19 cellular contexts compared by ENCODE assay signal in the genomic region with DNA sequence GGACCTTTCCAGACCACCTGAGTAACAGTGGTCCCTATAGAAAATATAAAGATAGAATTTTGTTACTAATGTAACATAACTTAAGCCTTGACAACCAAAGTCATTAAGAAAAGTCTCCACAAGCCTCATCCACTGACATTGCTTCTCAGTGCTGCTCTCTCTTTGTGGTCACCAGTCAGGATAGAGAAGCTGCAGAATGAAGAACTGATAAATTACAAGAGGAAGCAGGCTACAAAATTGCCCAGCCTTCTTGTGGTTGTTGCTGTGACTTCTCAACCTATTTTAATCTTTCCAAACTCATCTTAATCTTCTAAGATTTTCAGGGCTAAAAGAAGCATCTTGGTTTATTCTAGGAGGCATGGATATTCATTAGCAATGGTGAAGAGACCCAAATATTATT.
DNase-seq lines count a peak whose midpoint lies in the region; ATAC-seq and TF ChIP-seq lines count a peak whose summit lies in the region.
"Had no signal": no experiment of that assay in that cellular context is flagged by ENCODE, and none has a peak within 500 bp of the region (broad histone marks: within the 10 kb centered on the region; RNA-seq: fewer than 3 reads in every experiment).

No MANE protein-coding gene starts in this region.

- H3K27me3 ChIP-seq in HL-60 (ENCODE audit: insufficient read depth, poor library complexity, severe bottlenecking) (no peaks in the 10 kb centered on the region), mesenchymal stem cell (ENCODE audit: control insufficient read depth in 1 of 2, insufficient read depth in 1 of 2, low read length in 2 of 2) (no peaks in the 10 kb centered on the region), lower lobe of right lung (ENCODE audit: low read depth) (no peaks in the 10 kb centered on the region)
- H3K27me3 ChIP-seq: Peyer's patch had no signal

- no peak overlapping the region for H2AFZ ChIP-seq in mesenchymal stem cell (ENCODE audit: low read depth, low read length)

- no peaks in the 10 kb centered on the region for H3K9me3 ChIP-seq in mesenchymal stem cell (ENCODE audit: control insufficient read depth, low read length)
- H3K9me3 ChIP-seq in lower lobe of right lung, result no peaks in the 10 kb centered on the region
- H3K9me3 ChIP-seq: Peyer's patch had no signal

- ATAC-seq in lower lobe of right lung (no peak), HG03354 (IDR thresholded peaks at IDR 0.05; ENCODE audit: poor library complexity, severe bottlenecking, unreplicated experiment) (no peak), left ventricle myocardium superior (no peak)

- H3K4ac ChIP-seq in mesenchymal stem cell (ENCODE audit: low read depth in 1 of 2, low read length in 2 of 2), result no peak overlapping the region

- H3K18ac ChIP-seq in mesenchymal stem cell (ENCODE audit: low read depth in 1 of 2, low read length in 2 of 2), result no peak overlapping the region

- no peak overlapping the region for H2BK120ac ChIP-seq in mesenchymal stem cell (ENCODE audit: low read depth, low read length)

- no peak overlapping the region for H2BK5ac ChIP-seq in mesenchymal stem cell (ENCODE audit: low read depth, low read length, poor library complexity, severe bottlenecking)

- intact Hi-C loops in lower lobe of right lung (cut with DNase I) (no loop called here), left ventricle myocardium superior (cut with micrococcal nuclease) (no loop called here)

- no peak overlapping the region for H2BK15ac ChIP-seq in mesenchymal stem cell (ENCODE audit: low read depth, poor library complexity, severe bottlenecking)

- H2AK5ac ChIP-seq in mesenchymal stem cell (ENCODE audit: low read length, severe bottlenecking), result no peak overlapping the region

- H3K4me1 ChIP-seq in mesenchymal stem cell (ENCODE audit: control insufficient read depth, insufficient read depth, low read depth, low read length), result no peaks in the 10 kb centered on the region
- H3K4me1 ChIP-seq in lower lobe of right lung, result peaks cover 8% of the 10 kb centered on the region
- H3K4me1 ChIP-seq: Peyer's patch had no signal

- H3K27ac ChIP-seq in HL-60 (replicated peaks) (peak overlapping the region; percentile 34), mesenchymal stem cell (ENCODE audit: low read length, poor library complexity, severe bottlenecking) (no peak overlapping the region), lower lobe of right lung (no peak overlapping the region)
- H3K27ac ChIP-seq: KMS-11, Peyer's patch had no signal

- TF ChIP-seq CTCF in HL-60 (IDR thresholded peaks at IDR 0.05; ENCODE audit: insufficient read depth, low read length) (no peak), NB4 (IDR thresholded peaks at IDR 0.05; ENCODE audit: low read depth, low read length) (no peak), lower lobe of right lung (IDR thresholded peaks at IDR 0.05) (no peak)

- peak; percentile 16 to 70 for DNase-seq in HL-60 (ENCODE audit: low read depth in 1 of 2, low spot score in 1 of 2)
- peak; percentile 53 for DNase-seq in NB4 (ENCODE audit: low read depth)
- DNase-seq in SK-MEL-5 (ENCODE audit: low read depth, low spot score), result peak; percentile 9
- peak; percentile 1 for DNase-seq in mesenchymal stem cell
- DNase-seq in lower lobe of right lung, result no peak
- no peak for DNase-seq in RKO (ENCODE audit: low spot score)
- no peak for DNase-seq in left ventricle myocardium superior
- DNase-seq: Calu3; CD4-positive, alpha-beta T cell; HCEC 1CT; NCI-H2029; NCI-H2171 treated with DMSO at 0.1 percent for 48 hours; NCI-H446 treated with DMSO at 0.1 percent for 48 hours; NCI-H748 treated with DMSO at 0.1 percent for 48 hours; Peyer's patch; Right ventricle myocardium superior; T-helper 2 cell had no signal

- in situ Hi-C loops in SK-MEL-5 (cut with HindIII; ENCODE audit: low pct_unique_long_range_greater_than_20kb, low sequenced_read_pairs), result no loop called here

- no peak overlapping the region for H4K91ac ChIP-seq in mesenchymal stem cell (ENCODE audit: low read length)

- no peaks in the 10 kb centered on the region for H3K79me1 ChIP-seq in mesenchymal stem cell (replicated peaks; ENCODE audit: low read length, poor library complexity, severe bottlenecking)

- no peaks in the 10 kb centered on the region for H3K36me3 ChIP-seq in mesenchymal stem cell (ENCODE audit: control insufficient read depth in 1 of 2, insufficient read depth in 2 of 2, low read depth in 1 of 2, low read length in 2 of 2)
- no peaks in the 10 kb centered on the region for H3K36me3 ChIP-seq in lower lobe of right lung
- H3K36me3 ChIP-seq: Peyer's patch had no signal

- H3K4me3 ChIP-seq in HL-60 (replicated peaks; ENCODE audit: insufficient read depth, low read length) (no peak overlapping the region), NB4 (ENCODE audit: low read depth, low read length) (no peak overlapping the region), mesenchymal stem cell (ENCODE audit: insufficient read depth in 1 of 2, low read depth in 1 of 2, low read length in 2 of 2) (no peak overlapping the region), lower lobe of right lung (no peak overlapping the region)
- H3K4me3 ChIP-seq: Peyer's patch had no signal

- H3K4me2 ChIP-seq in mesenchymal stem cell (ENCODE audit: low read length, poor library complexity, severe bottlenecking), result no peak overlapping the region
- H3K4me2 ChIP-seq: KMS-11 had no signal

- H3K23ac ChIP-seq in mesenchymal stem cell (ENCODE audit: low read length in 2 of 2), result no peak overlapping the region

- H3K9ac ChIP-seq in mesenchymal stem cell (ENCODE audit: low read length), result no peak overlapping the region
- H3K9ac ChIP-seq: KMS-11 had no signal

- H2BK12ac ChIP-seq in mesenchymal stem cell (ENCODE audit: low read length in 2 of 2), result no peak overlapping the region

- TF ChIP-seq POLR2A in NB4 (IDR thresholded peaks at IDR 0.05; ENCODE audit: extremely low read depth, insufficient read length), result no peak

- no peak overlapping the region for H3K14ac ChIP-seq in mesenchymal stem cell (ENCODE audit: low read length in 2 of 2)

- H4K8ac ChIP-seq in mesenchymal stem cell (ENCODE audit: low read length), result no peak overlapping the region

Comparison
In these comparisons a context has a peak if more than half of its experiments do, and no peak if none do; other contexts are left out.
1. DNase-seq: peak in HL-60 (2 of 2), NB4 (single experiment), SK-MEL-5 (single experiment) and mesenchymal stem cell (single experiment); none in lower lobe of right lung (single experiment), RKO (single experiment) and left ventricle myocardium superior (single experiment).